Comparison of ENCODE assay signal across 8 cellular contexts in genomic region chr22:37808294-37808657, GRCh38. TPM values are rescaled to one million over a fixed set of nuclear protein-coding genes. Genes with fewer than 3 reads are reported as not detected.
DNase-seq lines count a peak whose midpoint lies in the region; ATAC-seq, FAIRE-seq and TF ChIP-seq lines count a peak whose summit lies in the region.

No MANE protein-coding gene starts in this region.

- H3K27me3 ChIP-seq in brain microvascular endothelial cell (replicated peaks), result no peaks in the 10 kb centered on the region

- TF ChIP-seq RAD21 in A549 (conservative IDR thresholded peaks at IDR 0.05 in 1 of 2, IDR thresholded peaks at IDR 0.05 in 1 of 2), result no peak

- POLR2A ChIA-PET in A549 (lab: Yijun Ruan, JAX), result interaction anchor here (0.6 to 2.1 kb wide), 6 partner anchors 29 to 187 kb away, joined by 3 to 7 read pairs (median 5); partner anchors contain the start of genes ANKRD54, C22orf23, PDXP and POLR2F

- H3K4me3 ChIP-seq in A549 (peak overlapping the region; percentile 69), brain microvascular endothelial cell (ENCODE audit: low read depth, low read length) (peak overlapping the region; percentile 78), mesodermal cell (ENCODE audit: extremely low read depth, insufficient read depth, low read length, poor library complexity, severe bottlenecking) (peak overlapping the region; percentile 65)

- ATAC-seq in A549 (no peak), HG03025 (IDR thresholded peaks at IDR 0.05; ENCODE audit: low FRiP score, unreplicated experiment) (no peak)

- peaks cover 37% of the 10 kb centered on the region for H3K4me1 Mint-ChIP-seq in HFFc6 (ENCODE audit: low read depth)

- DNase-seq in A549 (ENCODE audit: low read depth in 1 of 2, low spot score in 1 of 2) (no peak), HFFc6 (peak; percentile 46), brain microvascular endothelial cell (no peak), amniotic stem cell (lab: John Stamatoyannopoulos, UW) (no peak), NCI-H2171 treated with DMSO at 0.1 percent for 48 hours (lab: John Stamatoyannopoulos, UW) (no peak)
- DNase-seq in activated CD4-positive, alpha-beta T cell treated with anti-CD3 and anti-CD28 coated beads, Interleukin-2, amount 50 U/mL, for 4 hours, result no peak

- H3K9me3 ChIP-seq in A549 (no peaks in the 10 kb centered on the region), mesodermal cell (ENCODE audit: control insufficient read depth, low read length) (no peaks in the 10 kb centered on the region)

- in situ Hi-C loops in brain microvascular endothelial cell (cut with HindIII; ENCODE audit: low pct_ligation_motif_present, low sequenced_read_pairs), result no loop called here

- H3K36me3 ChIP-seq in brain microvascular endothelial cell (replicated peaks) (no peaks in the 10 kb centered on the region), mesodermal cell (ENCODE audit: control insufficient read depth, insufficient read depth, low read length) (no peaks in the 10 kb centered on the region)

- no peak for TF ChIP-seq CTCF in A549 (IDR thresholded peaks at IDR 0.05)
- TF ChIP-seq CTCF in HFFc6 (IDR thresholded peaks at IDR 0.05), result no peak
- no peak for TF ChIP-seq CTCF in brain microvascular endothelial cell (IDR thresholded peaks at IDR 0.05; ENCODE audit: low read depth, low read length, missing control alignments)

- no peak for TF ChIP-seq POLR2A in A549 (IDR thresholded peaks at IDR 0.05; ENCODE audit: low read length)

- no peak for FAIRE-seq in A549 (lab: Jason Lieb, UNC)

- no peaks in the 10 kb centered on the region for H3K9me3 Mint-ChIP-seq in HFFc6

- peak overlapping the region; percentile 99 for H3K4me2 ChIP-seq in A549

- no peaks in the 10 kb centered on the region; the same call in 1 of the 2 replicates for H3K36me3 Mint-ChIP-seq in HFFc6 (ENCODE audit: low read depth)

- CTCF ChIA-PET in A549 (lab: Yijun Ruan, JAX), result interaction anchor here (0.8 to 4.1 kb wide), 4 partner anchors 10 to 157 kb away, joined by 3 to 47 read pairs (median 8); no protein-coding TSS in a partner anchor

- peak overlapping the region; percentile 55 to 77; a peak in 5 of 6 replicates for H3K27ac ChIP-seq in A549
- peak overlapping the region; percentile 55 for H3K27ac ChIP-seq in brain microvascular endothelial cell
- H3K27ac ChIP-seq in mesodermal cell (ENCODE audit: low read depth, low read length, severe bottlenecking), result peak overlapping the region; percentile 66

- H3K27me3 Mint-ChIP-seq in HFFc6 (ENCODE audit: insufficient read depth), result peaks cover 5% of the 10 kb centered on the region; the same call in 1 of the 2 replicates

- H3K27ac Mint-ChIP-seq in HFFc6, result peak overlapping the region; percentile 84

- no peak for TF ChIP-seq EP300 in A549 (IDR thresholded peaks at IDR 0.05)

- H3K4me3 Mint-ChIP-seq in HFFc6, result peak overlapping the region; percentile 91

- 53% methylated on average over 8 of the region's 8 CpGs for WGBS in A549 (ENCODE audit: missing lambda C conversion rate)
- WGBS in mesodermal cell (ENCODE audit: insufficient coverage in 2 of 2), 2 experiments, result 5 to 7% methylated on average over 8 of the region's 8 CpGs

- H3K4me1 ChIP-seq in A549 (peaks cover 15% of the 10 kb centered on the region), mesodermal cell (ENCODE audit: control insufficient read depth, insufficient read depth, low read length, poor library complexity, severe bottlenecking) (peaks cover 28% of the 10 kb centered on the region)

TF ChIP-seq in A549, 52 proteins besides CTCF, POLR2A, EP300 and RAD21:
- no peak for TF ChIP-seq ESRRA (IDR thresholded peaks at IDR 0.05; ENCODE audit: borderline replicate concordance, low read length)
- TF ChIP-seq RARB (CRISPR knock-in tag; IDR thresholded peaks at IDR 0.05), result no peak
- no peak for TF ChIP-seq TP53 (CRISPR knock-in tag; IDR thresholded peaks at IDR 0.05)
- TF ChIP-seq PHF8 (IDR thresholded peaks at IDR 0.05; ENCODE audit: borderline replicate concordance, low read depth), result no peak
- TF ChIP-seq ELK1 (IDR thresholded peaks at IDR 0.05; ENCODE audit: low read depth, low read length), result no peak

RNA-seq across cellular contexts. Expression of gene GCAT, which starts 0.5 kb away (rescaled TPM):
- 1.2 and 1.3 TPM in 2 replicates for polyA plus RNA-seq in A549 (2011; rRNA removed)
- 3.2 and 4.8 TPM in 2 replicates for polyA plus RNA-seq in A549 (2012; cell fraction: cytosol; rRNA removed)
- 5.1 and 6.7 TPM in 2 replicates for polyA plus RNA-seq in A549 (2012; cell fraction: nucleus; rRNA removed)
- 2.1 to 3.1 TPM (median 2.6 TPM) in 3 replicates for polyA plus RNA-seq in A549 (2017; fragmentation: RNase III; extraction: RNeasy Plus Mini Kit Qiagen cat#74134 plus additional on column Dnase treatment)
- polyA minus RNA-seq in A549 (2011; rRNA and poly(A)+ RNA removed), result 2.2 and 3.6 TPM in 2 replicates
- total RNA-seq in HFFc6 (2021; fragmentation: NEBNext Ultra II Directional; extraction: Animal tissue kit (Norgen Biotek cat#: 25700)), result 10 to 100 TPM; 27.6 to 42.3 (median 29.2) TPM
- polyA plus RNA-seq in mesodermal cell (2013, experiment 1 of 2), result 20.2 TPM
- 15.1 TPM for polyA plus RNA-seq in mesodermal cell (2013, experiment 2 of 2)

RNA-seq across cellular contexts. Expression of gene GALR3, which starts 14.9 kb away (rescaled TPM):
- polyA plus RNA-seq in A549 (2011; rRNA removed) (not detected in 2 replicates), A549 (2017; fragmentation: RNase III; extraction: RNeasy Plus Mini Kit Qiagen cat#74134 plus additional on column Dnase treatment) (not detected in 3 replicates)
- not detected in 2 replicates for polyA plus RNA-seq in A549 (2012; cell fraction: cytosol; rRNA removed)
- polyA plus RNA-seq in A549 (2012; cell fraction: nucleus; rRNA removed), result 0.06 TPM in 1 of 2 replicates, not detected in the other
- polyA minus RNA-seq in A549 (2011; rRNA and poly(A)+ RNA removed), result not detected in 2 replicates
- not detected for total RNA-seq in HFFc6 (2021; fragmentation: NEBNext Ultra II Directional; extraction: Animal tissue kit (Norgen Biotek cat#: 25700))
- not detected for polyA plus RNA-seq in mesodermal cell (2013, experiment 1 of 2)
- not detected for polyA plus RNA-seq in mesodermal cell (2013, experiment 2 of 2)

RNA-seq across cellular contexts. Expression of gene ANKRD54, which starts 35.9 kb away (rescaled TPM):
- 13.2 and 15.2 TPM in 2 replicates for polyA plus RNA-seq in A549 (2011; rRNA removed)
- 27.2 and 35.3 TPM in 2 replicates for polyA plus RNA-seq in A549 (2012; cell fraction: cytosol; rRNA removed)
- polyA plus RNA-seq in A549 (2012; cell fraction: nucleus; rRNA removed), result 50.3 and 76.5 TPM in 2 replicates
- polyA plus RNA-seq in A549 (2017; fragmentation: RNase III; extraction: RNeasy Plus Mini Kit Qiagen cat#74134 plus additional on column Dnase treatment), result 19.3 to 21.8 TPM (median 21.1 TPM) in 3 replicates
- 14.0 and 17.0 TPM in 2 replicates for polyA minus RNA-seq in A549 (2011; rRNA and poly(A)+ RNA removed)
- 10 to 100 TPM; 18.3 to 25.4 (median 20.9) TPM for total RNA-seq in HFFc6 (2021; fragmentation: NEBNext Ultra II Directional; extraction: Animal tissue kit (Norgen Biotek cat#: 25700))
- polyA plus RNA-seq in mesodermal cell (2013, experiment 1 of 2), result 17.8 TPM
- polyA plus RNA-seq in mesodermal cell (2013, experiment 2 of 2), result 18.1 TPM

RNA-seq across cellular contexts. Expression of gene EIF3L, which starts 40.9 kb away (rescaled TPM):
- 423 and 493 TPM in 2 replicates for polyA plus RNA-seq in A549 (2011; rRNA removed)
- polyA plus RNA-seq in A549 (2012; cell fraction: cytosol; rRNA removed), result 206 and 272 TPM in 2 replicates
- polyA plus RNA-seq in A549 (2012; cell fraction: nucleus; rRNA removed), result 133 and 171 TPM in 2 replicates
- 212 to 222 TPM (median 218 TPM) in 3 replicates for polyA plus RNA-seq in A549 (2017; fragmentation: RNase III; extraction: RNeasy Plus Mini Kit Qiagen cat#74134 plus additional on column Dnase treatment)
- polyA minus RNA-seq in A549 (2011; rRNA and poly(A)+ RNA removed), result 412 and 554 TPM in 2 replicates
- 100 to 1,000 TPM; 306 to 371 (median 357) TPM for total RNA-seq in HFFc6 (2021; fragmentation: NEBNext Ultra II Directional; extraction: Animal tissue kit (Norgen Biotek cat#: 25700))
- polyA plus RNA-seq in mesodermal cell (2013, experiment 1 of 2), result 396 TPM
- polyA plus RNA-seq in mesodermal cell (2013, experiment 2 of 2), result 387 TPM
